In the genomic region with DNA sequence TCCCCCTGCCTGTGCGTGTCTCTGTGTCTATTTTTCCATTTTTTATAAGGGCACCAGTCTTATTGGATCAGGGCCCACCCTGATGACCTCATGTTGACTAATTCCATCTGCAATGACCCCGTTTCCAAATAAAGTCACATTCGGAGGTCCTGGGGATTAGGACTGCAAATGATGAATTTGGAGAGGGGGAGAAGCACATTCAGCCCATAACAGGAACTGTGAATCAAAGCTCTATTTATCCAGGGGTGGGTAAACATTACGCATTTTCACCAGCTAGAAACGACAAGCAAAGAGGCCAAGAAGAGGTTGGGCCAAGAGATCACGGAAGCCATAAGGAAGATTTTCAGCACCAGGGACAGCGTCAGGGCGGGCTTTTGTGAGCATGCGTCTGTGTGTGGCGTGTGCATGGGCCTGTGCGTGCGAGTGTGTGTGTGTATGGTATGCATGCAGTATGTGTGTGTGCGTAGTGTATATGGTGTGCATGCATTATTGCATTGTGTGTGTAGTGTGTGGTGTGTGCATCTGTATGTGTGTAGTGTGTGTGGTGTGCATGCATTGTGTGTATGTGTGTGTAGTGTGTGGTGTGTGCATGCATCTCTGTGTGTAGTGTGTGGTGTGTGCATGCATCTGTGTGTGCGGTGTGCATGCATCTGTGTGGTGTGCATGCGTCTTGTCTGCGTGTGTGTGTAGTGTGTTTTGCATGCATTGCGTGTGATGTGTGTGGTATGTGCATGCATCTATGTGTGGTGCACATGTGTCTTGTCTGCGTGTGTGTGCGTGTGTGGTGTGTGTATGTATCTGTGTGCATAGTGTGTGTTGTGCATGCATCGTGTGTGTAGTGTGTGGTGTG, we compare ENCODE assay signal across 8 cellular contexts. TPM values are rescaled to one million over a fixed set of nuclear protein-coding genes. Genes with fewer than 3 reads are reported as not detected.
DNase-seq lines count a peak whose midpoint lies in the region; ATAC-seq, FAIRE-seq and TF ChIP-seq lines count a peak whose summit lies in the region.

No MANE protein-coding gene starts in this region.

- DNase-seq in GM23248: peak; percentile 52
- DNase-seq in RCC 7860 (ENCODE audit: low spot score): peak; percentile 13
- DNase-seq in adrenal gland: peak in 5 of 7 donors; percentile 35 to 55 (median 48)
- no peak for DNase-seq in right lobe of liver
- no peak for DNase-seq in NCI-H2107 treated with DMSO at 0.1 percent for 48 hours (lab: John Stamatoyannopoulos, UW; ENCODE audit: unreplicated experiment)
- no peak for DNase-seq in hippocampal formation (lab: John Stamatoyannopoulos, UW)
- DNase-seq in Ammon's horn (ENCODE audit: low spot score): no peak
- no peak for DNase-seq in prostate gland (ENCODE audit: low spot score)

- H3K36me3 ChIP-seq in GM23248 (ENCODE audit: low read depth): no peaks in the 10 kb centered on the region
- no peaks in the 10 kb centered on the region for H3K36me3 ChIP-seq in adrenal gland (replicated peaks in 1 of 2)
- no peaks in the 10 kb centered on the region for H3K36me3 ChIP-seq in right lobe of liver
- no peaks in the 10 kb centered on the region for H3K36me3 ChIP-seq in prostate gland

- ATAC-seq in right lobe of liver: peak in 3 of 4 donors; percentile 36 to 50 (median 43)

- no peak for TF ChIP-seq CTCF in adrenal gland (IDR thresholded peaks at IDR 0.05)
- no peak for TF ChIP-seq CTCF in right lobe of liver (IDR thresholded peaks at IDR 0.05)
- TF ChIP-seq CTCF in prostate gland (IDR thresholded peaks at IDR 0.05): no peak

- no peak overlapping the region for H3K4me2 ChIP-seq in GM23248 (ENCODE audit: unreplicated experiment)

- H3K9me3 ChIP-seq in GM23248 (ENCODE audit: low read depth) (no peaks in the 10 kb centered on the region), adrenal gland (replicated peaks in 1 of 3) (no peaks in the 10 kb centered on the region), right lobe of liver (no peaks in the 10 kb centered on the region), prostate gland (no peaks in the 10 kb centered on the region)

- H3K4me1 ChIP-seq in GM23248 (ENCODE audit: insufficient read depth): no peaks in the 10 kb centered on the region
- H3K4me1 ChIP-seq in adrenal gland (replicated peaks in 1 of 2): no peaks in the 10 kb centered on the region
- H3K4me1 ChIP-seq in right lobe of liver: no peaks in the 10 kb centered on the region
- no peaks in the 10 kb centered on the region for H3K4me1 ChIP-seq in prostate gland (replicated peaks)

- H3K27me3 ChIP-seq in GM23248 (replicated peaks; ENCODE audit: insufficient read depth) (no peaks in the 10 kb centered on the region; the same call in none of the 2 replicates), adrenal gland (no peaks in the 10 kb centered on the region), right lobe of liver (no peaks in the 10 kb centered on the region), prostate gland (replicated peaks; ENCODE audit: insufficient read depth) (no peaks in the 10 kb centered on the region)

- 42% methylated on average over 20 of the region's 20 CpGs for WGBS in GM23248 (ENCODE audit: low coverage in 1 of 2, low lambda C conversion rate in 2 of 2, missing lambda C conversion rate in 2 of 2), 2 experiments
- 33 to 36% (median 34%) methylated on average over 19 to 20 of the region's 20 CpGs for WGBS in adrenal gland, 4 donors
- 28% methylated on average over 17 of the region's 20 CpGs for WGBS in right lobe of liver (ENCODE audit: insufficient coverage, low coverage, low lambda C conversion rate, missing lambda C conversion rate)
- 32% methylated on average over 20 of the region's 20 CpGs for WGBS in prostate gland

- no peak overlapping the region for H3K9ac ChIP-seq in GM23248

- no peak for FAIRE-seq in RCC 7860 (lab: Jason Lieb, UNC)

- intact Hi-C loops in adrenal gland (cut with DNase I) (no loop called here), right lobe of liver (cut with DNase I) (no loop called here), prostate gland (cut with DNase I) (no loop called here)

- H3K4me3 ChIP-seq in GM23248 (no peak overlapping the region), adrenal gland (no peak overlapping the region), right lobe of liver (no peak overlapping the region), prostate gland (no peak overlapping the region)

- in situ Hi-C loops in GM23248 (cut with MboI): no loop called here

- H3F3A ChIP-seq in GM23248 (ENCODE audit: insufficient read depth): no peaks in the 10 kb centered on the region

- no peaks in the 10 kb centered on the region for H4K20me1 ChIP-seq in GM23248 (ENCODE audit: insufficient read depth)

- H3K9me2 ChIP-seq in GM23248 (ENCODE audit: insufficient read depth): no peaks in the 10 kb centered on the region

- TF ChIP-seq POLR2A in adrenal gland (IDR thresholded peaks at IDR 0.05): no peak
- TF ChIP-seq POLR2A in right lobe of liver (IDR thresholded peaks at IDR 0.05): no peak
- TF ChIP-seq POLR2A in prostate gland (IDR thresholded peaks at IDR 0.05): no peak

- no peaks in the 10 kb centered on the region for H3K79me2 ChIP-seq in GM23248 (ENCODE audit: insufficient read depth)

- H2AFZ ChIP-seq in GM23248: no peak overlapping the region

- no peak overlapping the region for H3K27ac ChIP-seq in GM23248
- no peak overlapping the region for H3K27ac ChIP-seq in adrenal gland
- H3K27ac ChIP-seq in right lobe of liver: no peak overlapping the region
- H3K27ac ChIP-seq in prostate gland: no peak overlapping the region

RNA-seq across cellular contexts. Expression of a gene that starts 19.6 kb away (rescaled TPM):
- total RNA-seq in GM23248 (2014; rRNA removed; shearing (Covaris generic)): 1.1 TPM in 1 of 2 replicates, not detected in the other
- polyA plus RNA-seq in GM23248 (2016; fragmentation: Nextera tagmentation; extraction: Ambion mirVana): 0.24 TPM in 1 of 2 replicates, not detected in the other
- 1 to 10 TPM in 1 of 8 donors, under 1 TPM in 3, not detected in 4; 0.08 to 1.6 (median 0.65) TPM for total RNA-seq in adrenal gland
- under 1 TPM; 0.40 to 0.60 (median 0.56) TPM for polyA plus RNA-seq in adrenal gland
- total RNA-seq in right lobe of liver: 1 to 10 TPM in 1 of 6 experiments, under 1 TPM in 5; 0.07 to 1.6 (median 0.34) TPM
- under 1 TPM; 0.36 to 0.80 TPM for total RNA-seq in prostate gland

RNA-seq across cellular contexts. Expression of a gene that starts 58.3 kb away (rescaled TPM):
- 73.0 and 76.5 TPM in 2 replicates for total RNA-seq in GM23248 (2014; rRNA removed; shearing (Covaris generic))
- polyA plus RNA-seq in GM23248 (2016; fragmentation: Nextera tagmentation; extraction: Ambion mirVana) (84.8 and 91.3 TPM in 2 replicates), adrenal gland (100 to 1,000 TPM in 1 of 3 donors, 10 to 100 TPM in 2; 57.6 to 127 (median 93.6) TPM)
- total RNA-seq in adrenal gland (100 to 1,000 TPM in 4 of 8 donors, 10 to 100 TPM in 4; 51.5 to 193 (median 99.4) TPM), right lobe of liver (10 to 100 TPM; 32.0 to 59.9 (median 40.4) TPM), prostate gland (10 to 100 TPM; 48.6 to 68.5 TPM)

Comparison
In these comparisons a context has a peak if more than half of its experiments do, and no peak if none do; other contexts are left out.
1. DNase-seq: peak in GM23248 (single experiment), RCC 7860 (single experiment) and adrenal gland (5 of 7); none in right lobe of liver (0 of 3), NCI-H2107 treated with DMSO at 0.1 percent for 48 hours (single experiment), hippocampal formation (0 of 2), Ammon's horn (single experiment) and prostate gland (single experiment).